In genomic region chr7:112898432-112899290, GRCh38 we compare ENCODE assay signal across 8 cellular contexts.
DNase-seq lines count a peak whose midpoint lies in the region; ATAC-seq and TF ChIP-seq lines count a peak whose summit lies in the region.

No MANE protein-coding gene starts in this region.

- peaks cover 11 to 19% of the 10 kb centered on the region in 2 donors for H3K4me1 Mint-ChIP-seq in natural killer cell

- intact Hi-C loops in natural killer cell (cut with micrococcal nuclease), result loop anchor here (1.0 kb wide), 1 partner anchor 348 kb away; no protein-coding TSS in a partner anchor

- no peaks in the 10 kb centered on the region for H3K9me3 Mint-ChIP-seq in natural killer cell

- no peak for TF ChIP-seq POLR2A in erythroblast (IDR thresholded peaks at IDR 0.05; ENCODE audit: low read length)

- peak; percentile 35 for DNase-seq in Ammon's horn (ENCODE audit: low spot score)
- DNase-seq in NCI-H146 treated with DMSO at 0.1 percent for 48 hours (lab: John Stamatoyannopoulos, UW; ENCODE audit: unreplicated experiment), result peak; percentile 29
- DNase-seq in T1000 (lab: John Stamatoyannopoulos, UW), result peak; percentile 5
- peak; percentile 68 to 79 for DNase-seq in erythroblast (lab: John Stamatoyannopoulos, UW)
- DNase-seq in natural killer cell, result no peak
- no peak for DNase-seq in mesenteric fat pad (ENCODE audit: low spot score)

- H3K36me3 Mint-ChIP-seq in natural killer cell, result peaks cover 6% of the 10 kb centered on the region

- no peak overlapping the region for H3K4me3 Mint-ChIP-seq in natural killer cell

- ATAC-seq in GM18499 (IDR thresholded peaks at IDR 0.05; ENCODE audit: insufficient read depth, unreplicated experiment) (peak; percentile 70), HG02840 (IDR thresholded peaks at IDR 0.05; ENCODE audit: low FRiP score, unreplicated experiment) (peak; percentile 82), natural killer cell (peak; percentile 72 to 83 (median 79))

- H3K27me3 Mint-ChIP-seq in natural killer cell (ENCODE audit: low read depth in 2 of 2), result no peaks in the 10 kb centered on the region

- peak overlapping the region in 1 of 2 donors; percentile 4 for H3K27ac Mint-ChIP-seq in natural killer cell

- peak; percentile 75 for TF ChIP-seq CTCF in natural killer cell (IDR thresholded peaks at IDR 0.05)

Comparison
In these comparisons a context has a peak if more than half of its experiments do, and no peak if none do; other contexts are left out.
1. DNase-seq: peak in Ammon's horn (single experiment), NCI-H146 treated with DMSO at 0.1 percent for 48 hours (single experiment), T1000 (single experiment) and erythroblast (2 of 2); none in natural killer cell (single experiment) and mesenteric fat pad (single experiment).
2. Peak in every context shown above with its lines, with median percentiles within 50 percentile points of each other: ATAC-seq.